1 cellular context compared by ENCODE assay signal in the genomic region with DNA sequence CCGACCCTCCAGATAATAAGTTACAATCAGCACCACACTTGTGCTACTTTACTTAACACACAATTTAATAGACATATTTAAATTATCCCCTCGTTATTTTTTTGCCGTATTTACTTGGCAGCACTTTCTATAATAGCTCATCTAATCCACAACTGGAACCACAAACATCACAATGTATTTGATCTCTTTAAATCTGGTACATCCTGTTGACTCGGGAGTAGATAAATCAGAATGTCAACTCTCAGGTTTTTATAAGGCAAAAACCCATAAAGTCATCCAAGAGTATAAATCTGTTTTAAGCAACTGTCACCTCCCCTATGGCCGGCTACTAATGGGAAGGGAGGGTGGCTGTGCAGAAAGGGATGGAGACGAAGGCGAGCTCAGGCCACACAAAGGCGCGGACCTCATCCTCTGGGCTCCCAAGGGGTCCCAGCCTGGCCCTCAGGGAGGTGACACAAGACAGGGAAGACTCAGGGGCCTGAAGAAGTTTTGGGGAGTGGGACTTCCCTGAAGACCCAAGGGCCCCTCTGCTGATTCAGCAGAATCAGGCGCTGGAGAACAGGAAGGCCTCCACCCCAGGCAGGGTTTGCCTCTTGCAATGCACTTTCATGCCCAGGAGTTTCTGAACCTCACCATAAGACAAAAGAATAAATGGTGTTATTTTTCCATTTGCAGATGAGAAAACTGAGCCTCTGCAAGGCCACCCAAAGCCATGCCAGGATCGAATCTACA.
TF ChIP-seq lines count a peak whose summit lies in the region.

No MANE protein-coding gene starts in this region.

TF ChIP-seq in HEK293, 187 proteins besides CTCF, POLR2A, EP300 and RAD21 (continued from another document):
- TF ChIP-seq, protein P1, sequence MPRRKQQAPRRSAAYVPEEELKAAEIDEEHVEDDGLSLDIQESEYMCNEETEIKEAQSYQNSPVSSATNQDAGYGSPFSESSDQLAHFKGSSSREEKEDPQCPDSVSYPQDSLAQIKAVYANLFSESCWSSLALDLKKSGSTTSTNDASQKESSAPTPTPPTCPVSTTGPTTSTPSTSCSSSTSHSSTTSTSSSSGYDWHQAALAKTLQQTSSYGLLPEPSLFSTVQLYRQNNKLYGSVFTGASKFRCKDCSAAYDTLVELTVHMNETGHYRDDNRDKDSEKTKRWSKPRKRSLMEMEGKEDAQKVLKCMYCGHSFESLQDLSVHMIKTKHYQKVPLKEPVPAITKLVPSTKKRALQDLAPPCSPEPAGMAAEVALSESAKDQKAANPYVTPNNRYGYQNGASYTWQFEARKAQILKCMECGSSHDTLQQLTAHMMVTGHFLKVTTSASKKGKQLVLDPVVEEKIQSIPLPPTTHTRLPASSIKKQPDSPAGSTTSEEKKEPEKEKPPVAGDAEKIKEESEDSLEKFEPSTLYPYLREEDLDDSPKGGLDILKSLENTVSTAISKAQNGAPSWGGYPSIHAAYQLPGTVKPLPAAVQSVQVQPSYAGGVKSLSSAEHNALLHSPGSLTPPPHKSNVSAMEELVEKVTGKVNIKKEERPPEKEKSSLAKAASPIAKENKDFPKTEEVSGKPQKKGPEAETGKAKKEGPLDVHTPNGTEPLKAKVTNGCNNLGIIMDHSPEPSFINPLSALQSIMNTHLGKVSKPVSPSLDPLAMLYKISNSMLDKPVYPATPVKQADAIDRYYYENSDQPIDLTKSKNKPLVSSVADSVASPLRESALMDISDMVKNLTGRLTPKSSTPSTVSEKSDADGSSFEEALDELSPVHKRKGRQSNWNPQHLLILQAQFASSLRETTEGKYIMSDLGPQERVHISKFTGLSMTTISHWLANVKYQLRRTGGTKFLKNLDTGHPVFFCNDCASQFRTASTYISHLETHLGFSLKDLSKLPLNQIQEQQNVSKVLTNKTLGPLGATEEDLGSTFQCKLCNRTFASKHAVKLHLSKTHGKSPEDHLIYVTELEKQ (tag by site-specific recombination; IDR thresholded peaks at IDR 0.05; ENCODE audit: borderline replicate concordance): no peak
- TF ChIP-seq TCF7L2 (IDR thresholded peaks at IDR 0.05; ENCODE audit: borderline replicate concordance, low read depth, low read length) (0 out of 2 replicates have a peak, but pooled peaks have one; percentile 39), ZNF623 (tag by site-specific recombination; IDR thresholded peaks at IDR 0.05) (no peak), ZNF426 (tag by site-specific recombination; IDR thresholded peaks at IDR 0.05) (0 out of 2 replicates have a peak, but pooled peaks have one; percentile 5), MZF1 (tag by site-specific recombination; IDR thresholded peaks at IDR 0.05; ENCODE audit: borderline replicate concordance) (peak; percentile 41; the same call in 1 of the 2 replicates), ZNF660 (tag by site-specific recombination; IDR thresholded peaks at IDR 0.05) (no peak), GLIS1 (tag by site-specific recombination; IDR thresholded peaks at IDR 0.05) (no peak; the same call in 1 of the 2 replicates), ZNF146 (tag by site-specific recombination; IDR thresholded peaks at IDR 0.05) (no peak), GLI2 (tag by site-specific recombination; IDR thresholded peaks at IDR 0.05; ENCODE audit: borderline replicate concordance, low read depth) (no peak), ZNF48 (tag by site-specific recombination; IDR thresholded peaks at IDR 0.05) (no peak), ZFP41 (tag by site-specific recombination; IDR thresholded peaks at IDR 0.05; ENCODE audit: borderline replicate concordance) (no peak), ZNF366 (tag by site-specific recombination; conservative IDR thresholded peaks at IDR 0.05) (no peak)
- TF ChIP-seq, protein P2, sequence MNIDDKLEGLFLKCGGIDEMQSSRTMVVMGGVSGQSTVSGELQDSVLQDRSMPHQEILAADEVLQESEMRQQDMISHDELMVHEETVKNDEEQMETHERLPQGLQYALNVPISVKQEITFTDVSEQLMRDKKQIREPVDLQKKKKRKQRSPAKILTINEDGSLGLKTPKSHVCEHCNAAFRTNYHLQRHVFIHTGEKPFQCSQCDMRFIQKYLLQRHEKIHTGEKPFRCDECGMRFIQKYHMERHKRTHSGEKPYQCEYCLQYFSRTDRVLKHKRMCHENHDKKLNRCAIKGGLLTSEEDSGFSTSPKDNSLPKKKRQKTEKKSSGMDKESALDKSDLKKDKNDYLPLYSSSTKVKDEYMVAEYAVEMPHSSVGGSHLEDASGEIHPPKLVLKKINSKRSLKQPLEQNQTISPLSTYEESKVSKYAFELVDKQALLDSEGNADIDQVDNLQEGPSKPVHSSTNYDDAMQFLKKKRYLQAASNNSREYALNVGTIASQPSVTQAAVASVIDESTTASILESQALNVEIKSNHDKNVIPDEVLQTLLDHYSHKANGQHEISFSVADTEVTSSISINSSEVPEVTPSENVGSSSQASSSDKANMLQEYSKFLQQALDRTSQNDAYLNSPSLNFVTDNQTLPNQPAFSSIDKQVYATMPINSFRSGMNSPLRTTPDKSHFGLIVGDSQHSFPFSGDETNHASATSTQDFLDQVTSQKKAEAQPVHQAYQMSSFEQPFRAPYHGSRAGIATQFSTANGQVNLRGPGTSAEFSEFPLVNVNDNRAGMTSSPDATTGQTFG (tag by site-specific recombination; IDR thresholded peaks at IDR 0.05; ENCODE audit: borderline replicate concordance): no peak
- TF ChIP-seq, protein P3, sequence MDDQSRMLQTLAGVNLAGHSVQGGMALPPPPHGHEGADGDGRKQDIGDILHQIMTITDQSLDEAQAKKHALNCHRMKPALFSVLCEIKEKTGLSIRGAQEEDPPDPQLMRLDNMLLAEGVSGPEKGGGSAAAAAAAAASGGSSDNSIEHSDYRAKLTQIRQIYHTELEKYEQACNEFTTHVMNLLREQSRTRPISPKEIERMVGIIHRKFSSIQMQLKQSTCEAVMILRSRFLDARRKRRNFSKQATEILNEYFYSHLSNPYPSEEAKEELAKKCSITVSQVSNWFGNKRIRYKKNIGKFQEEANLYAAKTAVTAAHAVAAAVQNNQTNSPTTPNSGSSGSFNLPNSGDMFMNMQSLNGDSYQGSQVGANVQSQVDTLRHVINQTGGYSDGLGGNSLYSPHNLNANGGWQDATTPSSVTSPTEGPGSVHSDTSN (CRISPR knock-in tag; IDR thresholded peaks at IDR 0.05): no peak
